26 cellular contexts compared by ENCODE assay signal in the genomic region with DNA sequence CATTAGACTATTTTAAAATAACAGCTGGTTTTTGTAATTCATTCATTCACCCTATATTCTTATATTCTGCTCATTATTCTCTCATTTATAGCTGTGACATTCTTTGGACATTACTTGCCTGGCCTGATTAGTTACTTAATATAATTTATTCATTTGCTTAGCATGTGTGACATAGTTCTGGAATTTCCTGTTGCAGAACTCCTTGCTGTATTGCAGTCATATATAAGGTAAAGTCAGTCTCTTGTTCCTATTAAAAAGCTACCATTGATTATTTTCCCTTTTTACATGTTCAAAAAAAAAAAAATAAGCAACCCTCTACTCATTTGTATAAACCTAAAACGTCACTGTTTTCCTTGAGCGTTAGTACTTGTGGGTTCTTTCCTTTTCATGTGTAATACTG. TPM values are rescaled to one million over a fixed set of nuclear protein-coding genes. Genes with fewer than 3 reads are reported as not detected.
DNase-seq lines count a peak whose midpoint lies in the region; FAIRE-seq and TF ChIP-seq lines count a peak whose summit lies in the region.
"Had no signal": no experiment of that assay in that cellular context is flagged by ENCODE, and none has a peak within 500 bp of the region (broad histone marks: within the 10 kb centered on the region; RNA-seq: fewer than 3 reads in every experiment).

No MANE protein-coding gene starts in this region.

- no peak for TF ChIP-seq POLR2A in thyroid gland (IDR thresholded peaks at IDR 0.05)

- DNase-seq in AG10803 (ENCODE audit: low read depth) (peak; percentile 70), RCC 7860 (ENCODE audit: low spot score) (no peak), epithelial cell of prostate (ENCODE audit: low read depth, low spot score) (peak; percentile 8), kidney epithelial cell (ENCODE audit: low read depth) (peak; percentile 53), putamen (ENCODE audit: low spot score) (no peak), NCI-H1092 treated with DMSO at 0.1 percent for 48 hours (lab: John Stamatoyannopoulos, UW) (no peak), DMS153 treated with DMSO at 0.1 percent for 48 hours (lab: John Stamatoyannopoulos, UW; ENCODE audit: unreplicated experiment) (no peak), thyroid gland (no peak)
- DNase-seq: activated CD4-positive, alpha-beta T cell treated with anti-CD3 and anti-CD28 coated beads for 48 hours; activated naive CD8-positive, alpha-beta T cell treated with anti-CD3 and anti-CD28 coated beads for 36 hours; body of pancreas; endodermal cell; foreskin melanocyte; hippocampal formation; NCI-H2081 treated with DMSO at 0.1 percent for 48 hours; nucleus accumbens; stimulated activated CD4-positive, alpha-beta T cell treated with anti-CD3 and anti-CD28 coated beads, Interleukin-4, amount 100 ng/mL, for 24 hours; stimulated activated naive CD8-positive, alpha-beta T cell treated with anti-CD3 and anti-CD28 coated beads, Interleukin-15, Interleukin-2, amounts not matched to agents 100 U/mL and 50 U/mL, for 24 hours had no signal

- no peak overlapping the region for H3K4me3 ChIP-seq in AG10803 (ENCODE audit: low read length)
- H3K4me3 ChIP-seq in kidney epithelial cell (ENCODE audit: low read depth, low read length) = no peak overlapping the region
- H3K4me3 ChIP-seq in thyroid gland (replicated peaks in 1 of 3) = no peak overlapping the region
- H3K4me3 ChIP-seq: A549; BLaER1 treated with 17β-estradiol and CSF1 and Interleukin-3, amounts not matched to agents 10 nM and 100 nM; body of pancreas; coronary artery; SJSA1; tibial nerve had no signal

- no peaks in the 10 kb centered on the region for H3K36me3 ChIP-seq in kidney epithelial cell (ENCODE audit: control insufficient read depth, insufficient read depth, low read length)
- H3K36me3 ChIP-seq in thyroid gland = peaks cover 13 to 18% of the 10 kb centered on the region in 2 donors

- intact Hi-C loops in thyroid gland (cut with DNase I) = no loop called here

- FAIRE-seq in RCC 7860 (lab: Jason Lieb, UNC) = peak; percentile 25
- FAIRE-seq: A549, H1, islet of Langerhans had no signal

- TF ChIP-seq CTCF in AG10803 (conservative IDR thresholded peaks at IDR 0.05; ENCODE audit: low read length) = no peak
- TF ChIP-seq CTCF in kidney epithelial cell (IDR thresholded peaks at IDR 0.05; ENCODE audit: insufficient read depth, low read length, poor library complexity, severe bottlenecking) = no peak
- no peak for TF ChIP-seq CTCF in thyroid gland (IDR thresholded peaks at IDR 0.05)

- H3K4me1 ChIP-seq in thyroid gland = no peaks in the 10 kb centered on the region
- H3K4me1 ChIP-seq: A549, body of pancreas, tibial nerve had no signal

- H3K27ac ChIP-seq in epithelial cell of prostate (peak overlapping the region; percentile 82), thyroid gland (no peak overlapping the region)
- H3K27ac ChIP-seq: A549; BLaER1 treated with 17β-estradiol and CSF1 and Interleukin-3, amounts not matched to agents 10 nM and 100 nM; body of pancreas; coronary artery; SJSA1; tibial nerve had no signal

- H3K27me3 ChIP-seq in kidney epithelial cell (ENCODE audit: control insufficient read depth, insufficient read depth, low read length) (no peaks in the 10 kb centered on the region), thyroid gland (no peaks in the 10 kb centered on the region)
- H3K27me3 ChIP-seq: BLaER1 treated with 17β-estradiol and CSF1 and Interleukin-3, amounts not matched to agents 10 nM and 100 nM; body of pancreas; SJSA1; tibial nerve had no signal

- WGBS in thyroid gland, 2 donors = 90 to 95% methylated on average over 2 of the region's 2 CpGs

- no peaks in the 10 kb centered on the region for H3K9me3 ChIP-seq in thyroid gland
- H3K9me3 ChIP-seq: A549; BLaER1 treated with 17β-estradiol and CSF1 and Interleukin-3, amounts not matched to agents 10 nM and 100 nM; body of pancreas; SJSA1; tibial nerve had no signal

RNA-seq across cellular contexts. Expression of gene GNAT2, which starts 23.9 kb away (rescaled TPM):
- total RNA-seq in kidney epithelial cell (not detected in 2 replicates), thyroid gland (not detected)
- total RNA-seq: body of pancreas, endodermal cell, H1, NCI-H460, tibial nerve had no signal

RNA-seq across cellular contexts. Expression of gene AMPD2, which starts 24.1 kb away (rescaled TPM):
- 51.2 and 65.7 TPM in 2 replicates for total RNA-seq in kidney epithelial cell
- 10 to 100 TPM; 31.2 to 74.8 (median 46.8) TPM for total RNA-seq in thyroid gland

RNA-seq across cellular contexts. Expression of gene GNAI3, which starts 47.1 kb away (rescaled TPM):
- total RNA-seq in kidney epithelial cell = 11.3 and 11.9 TPM in 2 replicates
- total RNA-seq in thyroid gland = 1 to 10 TPM; 5.1 to 7.2 (median 6.0) TPM

RNA-seq across cellular contexts. Expression of gene GPR61, which starts 55.9 kb away (rescaled TPM):
- total RNA-seq in kidney epithelial cell (not detected in 2 replicates), thyroid gland (1 to 10 TPM in 2 of 4 donors, under 1 TPM in 2; 0.11 to 3.8 (median 1.1) TPM)
- total RNA-seq: body of pancreas had no signal

Comparison
In these comparisons a context has a peak if more than half of its experiments do, and no peak if none do; other contexts are left out.
1. DNase-seq: peak in AG10803 (single experiment), epithelial cell of prostate (single experiment) and kidney epithelial cell (single experiment); none in RCC 7860 (single experiment), putamen (single experiment), NCI-H1092 treated with DMSO at 0.1 percent for 48 hours (single experiment), DMS153 treated with DMSO at 0.1 percent for 48 hours (single experiment) and thyroid gland (0 of 2).